In the genomic region with DNA sequence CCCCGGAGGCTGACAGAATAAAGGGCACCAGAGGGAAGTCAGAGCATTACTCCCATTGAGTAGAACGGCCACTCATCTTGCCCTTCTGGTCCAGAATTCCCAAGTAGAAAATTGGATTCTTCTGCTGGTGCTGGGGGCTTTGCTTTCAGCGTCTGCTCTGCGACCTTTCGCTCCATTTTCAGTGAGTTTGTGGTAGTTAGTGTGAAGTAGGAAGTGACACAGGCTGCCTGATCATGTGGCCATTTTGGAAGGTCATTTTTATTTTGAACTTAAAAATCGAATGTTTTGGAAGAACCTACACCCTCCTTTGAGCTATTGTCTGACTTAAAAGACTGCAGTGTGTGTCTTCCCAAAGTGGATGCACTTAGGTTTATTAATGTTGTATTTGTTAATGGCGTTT, we compare ENCODE assay signal across 1 cellular context.
TF ChIP-seq lines count a peak whose summit lies in the region.

No MANE protein-coding gene starts in this region.

TF ChIP-seq in IMR-90, 13 proteins besides CTCF, POLR2A, EP300 and RAD21:
- no peak for TF ChIP-seq FOS (IDR thresholded peaks at IDR 0.05; ENCODE audit: low read depth, low read length)
- no peak for TF ChIP-seq MAZ (IDR thresholded peaks at IDR 0.05; ENCODE audit: borderline replicate concordance, low read depth, low read length)
- TF ChIP-seq CHD1 (IDR thresholded peaks at IDR 0.05; ENCODE audit: low read depth, low read length): no peak
- TF ChIP-seq, protein P1, sequence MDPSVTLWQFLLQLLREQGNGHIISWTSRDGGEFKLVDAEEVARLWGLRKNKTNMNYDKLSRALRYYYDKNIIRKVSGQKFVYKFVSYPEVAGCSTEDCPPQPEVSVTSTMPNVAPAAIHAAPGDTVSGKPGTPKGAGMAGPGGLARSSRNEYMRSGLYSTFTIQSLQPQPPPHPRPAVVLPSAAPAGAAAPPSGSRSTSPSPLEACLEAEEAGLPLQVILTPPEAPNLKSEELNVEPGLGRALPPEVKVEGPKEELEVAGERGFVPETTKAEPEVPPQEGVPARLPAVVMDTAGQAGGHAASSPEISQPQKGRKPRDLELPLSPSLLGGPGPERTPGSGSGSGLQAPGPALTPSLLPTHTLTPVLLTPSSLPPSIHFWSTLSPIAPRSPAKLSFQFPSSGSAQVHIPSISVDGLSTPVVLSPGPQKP (IDR thresholded peaks at IDR 0.05; ENCODE audit: borderline replicate concordance, low read depth, low read length): no peak
- no peak for TF ChIP-seq RCOR1 (IDR thresholded peaks at IDR 0.05; ENCODE audit: insufficient replicate concordance, low read length)
- TF ChIP-seq RFX5 (IDR thresholded peaks at IDR 0.05; ENCODE audit: low read depth, low read length): no peak
- TF ChIP-seq NFE2L2 (IDR thresholded peaks at IDR 0.05; ENCODE audit: low read depth, low read length): no peak
- no peak for TF ChIP-seq MAFK (IDR thresholded peaks at IDR 0.05; ENCODE audit: low read depth, low read length)
- no peak for TF ChIP-seq SMC3 (IDR thresholded peaks at IDR 0.05; ENCODE audit: low read depth, low read length)
- TF ChIP-seq MXI1 (IDR thresholded peaks at IDR 0.05; ENCODE audit: borderline replicate concordance, low read depth, low read length): no peak
- TF ChIP-seq, protein P2, sequence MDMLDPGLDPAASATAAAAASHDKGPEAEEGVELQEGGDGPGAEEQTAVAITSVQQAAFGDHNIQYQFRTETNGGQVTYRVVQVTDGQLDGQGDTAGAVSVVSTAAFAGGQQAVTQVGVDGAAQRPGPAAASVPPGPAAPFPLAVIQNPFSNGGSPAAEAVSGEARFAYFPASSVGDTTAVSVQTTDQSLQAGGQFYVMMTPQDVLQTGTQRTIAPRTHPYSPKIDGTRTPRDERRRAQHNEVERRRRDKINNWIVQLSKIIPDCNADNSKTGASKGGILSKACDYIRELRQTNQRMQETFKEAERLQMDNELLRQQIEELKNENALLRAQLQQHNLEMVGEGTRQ (IDR thresholded peaks at IDR 0.05; ENCODE audit: low read depth, low read length): no peak
- no peak for TF ChIP-seq BHLHE40 (IDR thresholded peaks at IDR 0.05; ENCODE audit: low read depth, low read length)
- no peak for TF ChIP-seq CEBPB (IDR thresholded peaks at IDR 0.05; ENCODE audit: low read depth, low read length)
